8 cellular contexts compared by ENCODE assay signal in genomic region chr3:187740446-187741399, GRCh38. TPM values are rescaled to one million over a fixed set of nuclear protein-coding genes. Genes with fewer than 3 reads are reported as not detected.
DNase-seq lines count a peak whose midpoint lies in the region; ATAC-seq and TF ChIP-seq lines count a peak whose summit lies in the region.

No MANE protein-coding gene starts in this region.

- peak overlapping the region; percentile 87 for H3K4me2 ChIP-seq in GM23338
- peak overlapping the region; percentile 83 for H3K4me2 ChIP-seq in OCI-LY1 (ENCODE audit: low read length)

- no peaks in the 10 kb centered on the region; the same call in 2 of the 3 replicates for H3K36me3 Mint-ChIP-seq in GM23338 (ENCODE audit: low read depth)

- no peak overlapping the region for H3K27ac ChIP-seq in GM23338 (ENCODE audit: low read depth)
- H3K27ac ChIP-seq in OCI-LY1 (ENCODE audit: low read depth, low read length, poor library complexity, severe bottlenecking): peak overlapping the region; percentile 93

- peak overlapping the region; percentile 81 for H3K4me3 Mint-ChIP-seq in GM23338
- peak overlapping the region; percentile 94 to 99 for H3K4me3 Mint-ChIP-seq in stimulated activated naive CD8-positive, alpha-beta T cell treated with anti-CD3 and anti-CD28 coated beads, Interleukin-15, amount 100 ng/mL, for 72 hours

- H3K27me3 ChIP-seq in GM23338 (ENCODE audit: insufficient read depth) (peaks cover 64% of the 10 kb centered on the region), OCI-LY1 (ENCODE audit: insufficient read depth, low read length) (no peaks in the 10 kb centered on the region)

- ATAC-seq in GM23338 (peak; percentile 12), HG03571 (IDR thresholded peaks at IDR 0.05; ENCODE audit: unreplicated experiment) (no peak)
- peak; percentile 19 for ATAC-seq in stimulated activated naive CD8-positive, alpha-beta T cell treated with anti-CD3 and anti-CD28 coated beads, Interleukin-15, amount 100 ng/mL, for 72 hours

- peak; percentile 88 to 92 for TF ChIP-seq CTCF in GM23338 (conservative IDR thresholded peaks at IDR 0.05; ENCODE audit: low read depth in 2 of 2)
- peak; percentile 99 for TF ChIP-seq CTCF in OCI-LY1 (IDR thresholded peaks at IDR 0.05; ENCODE audit: low read length)

- peaks cover 51% of the 10 kb centered on the region for H3K27me3 Mint-ChIP-seq in GM23338 (ENCODE audit: insufficient read depth, low read depth, poor library complexity)
- no peaks in the 10 kb centered on the region for H3K27me3 Mint-ChIP-seq in stimulated activated naive CD8-positive, alpha-beta T cell treated with anti-CD3 and anti-CD28 coated beads, Interleukin-15, amount 100 ng/mL, for 72 hours

- no peaks in the 10 kb centered on the region; the same call in 1 of the 2 replicates for H3F3A ChIP-seq in GM23338 (replicated peaks; ENCODE audit: low read depth)
- H3F3A ChIP-seq in OCI-LY1 (ENCODE audit: insufficient read depth, low read length): peaks cover 6% of the 10 kb centered on the region; the same call in 1 of the 2 replicates

- H4K20me1 ChIP-seq in GM23338 (replicated peaks; ENCODE audit: insufficient read depth) (no peaks in the 10 kb centered on the region), OCI-LY1 (ENCODE audit: insufficient read depth, low read length) (no peaks in the 10 kb centered on the region)

- H3K4me3 ChIP-seq in GM23338 (peak overlapping the region; percentile 82), OCI-LY1 (ENCODE audit: low read depth, low read length, poor library complexity, severe bottlenecking) (peak overlapping the region; percentile 77)

- H3K27ac Mint-ChIP-seq in GM23338: no peak overlapping the region
- H3K27ac Mint-ChIP-seq in stimulated activated naive CD8-positive, alpha-beta T cell treated with anti-CD3 and anti-CD28 coated beads, Interleukin-15, amount 100 ng/mL, for 72 hours: peak overlapping the region; percentile 98 to 100

- H3K9me3 Mint-ChIP-seq in GM23338: no peaks in the 10 kb centered on the region
- H3K9me3 Mint-ChIP-seq in stimulated activated naive CD8-positive, alpha-beta T cell treated with anti-CD3 and anti-CD28 coated beads, Interleukin-15, amount 100 ng/mL, for 72 hours: no peaks in the 10 kb centered on the region

- DNase-seq in AG08395 (ENCODE audit: low spot score): peak; percentile 44
- peak; percentile 75 for DNase-seq in GM23338 (ENCODE audit: low spot score)
- peak; percentile 49 to 57 for DNase-seq in activated T-helper 1 cell treated with anti-CD3 and anti-CD28 coated beads, Interleukin-2, amount 50 U/mL, for 16 hours (ENCODE audit: low read depth in 1 of 2, low spot score in 1 of 2)
- peak; percentile 87 for DNase-seq in fibroblast of gingiva (ENCODE audit: low read depth)
- peak; percentile 68 for DNase-seq in myocyte (ENCODE audit: low read depth)
- peak; percentile 72 to 80 for DNase-seq in stimulated activated naive CD8-positive, alpha-beta T cell treated with anti-CD3 and anti-CD28 coated beads, Interleukin-15, amount 100 ng/mL, for 72 hours

- no peaks in the 10 kb centered on the region for H3K36me3 ChIP-seq in GM23338 (ENCODE audit: insufficient read depth)
- H3K36me3 ChIP-seq in OCI-LY1 (ENCODE audit: insufficient read depth, low read length): peaks cover 90% of the 10 kb centered on the region

- H2AFZ ChIP-seq in GM23338 (peak overlapping the region; percentile 80), OCI-LY1 (ENCODE audit: low read length) (no peak overlapping the region)

- H3K79me2 ChIP-seq in GM23338 (replicated peaks; ENCODE audit: insufficient read depth) (0 out of 2 replicates have a peak, but pooled peaks cover 3% of the 10 kb centered on the region), OCI-LY1 (ENCODE audit: insufficient read depth, low read length) (peaks cover 100% of the 10 kb centered on the region)

- no peaks in the 10 kb centered on the region for H3K9me3 ChIP-seq in OCI-LY1 (ENCODE audit: low read length)

- peaks cover 41% of the 10 kb centered on the region for H3K4me1 Mint-ChIP-seq in GM23338
- peaks cover 55% of the 10 kb centered on the region for H3K4me1 Mint-ChIP-seq in stimulated activated naive CD8-positive, alpha-beta T cell treated with anti-CD3 and anti-CD28 coated beads, Interleukin-15, amount 100 ng/mL, for 72 hours

- H3K9ac ChIP-seq in OCI-LY1 (ENCODE audit: low read length): peak overlapping the region; percentile 82

- peaks cover 28% of the 10 kb centered on the region for H3K4me1 ChIP-seq in GM23338 (ENCODE audit: insufficient read depth)
- H3K4me1 ChIP-seq in OCI-LY1 (ENCODE audit: insufficient read depth, low read length, severe bottlenecking): peaks cover 72% of the 10 kb centered on the region

- H3K9me2 ChIP-seq in GM23338 (ENCODE audit: insufficient read depth): no peaks in the 10 kb centered on the region
- H3K9me2 ChIP-seq in OCI-LY1 (ENCODE audit: low read depth, low read length): no peaks in the 10 kb centered on the region

TF ChIP-seq in GM23338, 12 proteins besides CTCF, POLR2A, EP300 and RAD21 (continues in another document):
- TF ChIP-seq CREB1 (CRISPR knock-in tag; IDR thresholded peaks at IDR 0.05; ENCODE audit: low read depth): no peak
- TF ChIP-seq ZNF331 (CRISPR knock-in tag; IDR thresholded peaks at IDR 0.05; ENCODE audit: low read depth): no peak
- TF ChIP-seq ETS1 (IDR thresholded peaks at IDR 0.05): no peak
- no peak for TF ChIP-seq EZH2 (IDR thresholded peaks at IDR 0.05; ENCODE audit: low read depth, unreplicated experiment)
- no peak for TF ChIP-seq POLR2AphosphoS5 (IDR thresholded peaks at IDR 0.05; ENCODE audit: low read depth)
- no peak for TF ChIP-seq NANOG (IDR thresholded peaks at IDR 0.05; ENCODE audit: borderline replicate concordance)
- no peak for TF ChIP-seq REST (IDR thresholded peaks at IDR 0.05; ENCODE audit: unreplicated experiment)

RNA-seq across cellular contexts. Expression of gene BCL6, which starts 4.5 kb away (rescaled TPM):
- total RNA-seq in GM23338 (2014; rRNA removed; shearing (Covaris generic)): 5.4 and 5.9 TPM in 2 replicates
- 2.5 and 2.6 TPM in 2 replicates for polyA plus RNA-seq in GM23338 (2016; fragmentation: Nextera tagmentation; extraction: Ambion mirVana)
- 86.6 and 95.7 TPM in 2 replicates for total RNA-seq in myocyte
- polyA plus RNA-seq in myocyte (2012): 22.3 TPM

RNA-seq across cellular contexts. Expression of gene RTP2, which starts 38.4 kb away (rescaled TPM):
- total RNA-seq in GM23338 (2014; rRNA removed; shearing (Covaris generic)): not detected in 2 replicates
- polyA plus RNA-seq in GM23338 (2016; fragmentation: Nextera tagmentation; extraction: Ambion mirVana): not detected in 2 replicates
- not detected in 2 replicates for total RNA-seq in myocyte
- polyA plus RNA-seq in myocyte (2012): not detected

Comparison
In these comparisons a context has a peak if more than half of its experiments do, and no peak if none do; other contexts are left out.
1. RNA of gene BCL6, which starts 4.5 kb away (total RNA-seq): 86.6 to 95.7 TPM in myocyte; 5.4 to 5.9 TPM in GM23338; every median in the first group is over 10 times any median in the second.
2. Peak in every context shown above with its lines, with median percentiles within 50 percentile points of each other: DNase-seq.